8 cellular contexts compared by ENCODE assay signal in the genomic region with DNA sequence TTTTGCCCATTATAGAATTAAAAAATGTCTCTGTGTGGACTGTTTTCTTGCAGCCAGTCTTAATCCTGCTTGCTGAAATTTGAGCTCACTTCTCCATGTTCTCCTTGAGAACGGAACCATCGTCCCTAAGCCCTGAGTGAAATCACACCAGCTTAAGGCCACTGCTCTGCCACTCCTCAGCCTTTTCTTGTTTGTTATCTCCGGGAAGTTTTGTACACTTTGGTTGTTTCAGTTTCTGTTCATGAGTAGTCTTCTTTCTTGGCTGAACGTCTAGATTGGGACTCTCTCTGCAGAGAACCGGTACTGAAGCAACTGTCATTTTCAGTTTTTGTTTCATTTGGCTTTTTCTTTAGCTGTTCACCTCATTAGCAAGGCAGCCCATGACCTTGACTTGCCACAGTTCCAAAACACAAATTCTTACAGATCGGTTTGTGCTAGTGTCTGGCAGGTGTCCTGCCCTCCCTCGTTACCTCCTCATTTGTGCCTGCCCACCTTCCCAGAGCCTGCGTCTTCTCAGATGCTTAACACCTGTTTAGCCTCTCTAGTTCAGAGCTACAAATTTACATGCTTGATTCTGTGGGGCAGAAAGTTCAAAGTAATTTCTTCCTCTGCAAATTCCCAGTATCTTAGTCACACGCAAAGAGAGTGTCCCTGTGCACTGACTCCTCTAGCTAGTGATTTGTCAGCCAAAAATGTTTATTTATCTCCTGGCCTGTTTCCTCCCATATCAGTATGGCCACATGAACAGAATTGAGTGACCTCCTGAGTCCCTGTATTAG. TPM values are rescaled to one million over a fixed set of nuclear protein-coding genes. Genes with fewer than 3 reads are reported as not detected.
A peak's percentile ranks its signal among the peaks of the same experiment; 100 is the strongest.
DNase-seq lines count a peak whose midpoint lies in the region; ATAC-seq and TF ChIP-seq lines count a peak whose summit lies in the region.

No MANE protein-coding gene starts in this region.

- H3K79me2 ChIP-seq in PC-9 (ENCODE audit: low read depth), result no peaks in the 10 kb centered on the region

- no peak overlapping the region for H3K4me3 ChIP-seq in PC-9

- H3K4me2 ChIP-seq in PC-9, result no peak overlapping the region

- no peak overlapping the region for H3K27ac ChIP-seq in PC-9

- H3F3A ChIP-seq in PC-9 (ENCODE audit: insufficient read depth, low read depth), result peaks cover 12% of the 10 kb centered on the region; the same call in 1 of the 2 replicates

- no peak overlapping the region for H2AFZ ChIP-seq in PC-9

- peaks cover 27% of the 10 kb centered on the region for H3K36me3 ChIP-seq in PC-9 (ENCODE audit: low read depth)

- H3K27me3 ChIP-seq in PC-9 (ENCODE audit: insufficient read depth, low read depth), result no peaks in the 10 kb centered on the region

- no peaks in the 10 kb centered on the region for H3K9me2 ChIP-seq in PC-9 (ENCODE audit: insufficient read depth)

- peak; percentile 77 for DNase-seq in NAMALWA (ENCODE audit: low spot score)
- no peak for DNase-seq in central memory CD8-positive, alpha-beta T cell (ENCODE audit: low spot score in 2 of 2)
- DNase-seq in nephron progenitor cell, result no peak
- DNase-seq in Ammon's horn (ENCODE audit: low spot score), result no peak
- no peak for DNase-seq in PC-9
- no peak for DNase-seq in NCI-H1092 (lab: John Stamatoyannopoulos, UW)

- TF ChIP-seq CTCF in nephron progenitor cell (IDR thresholded peaks at IDR 0.05) (no peak), PC-9 (conservative IDR thresholded peaks at IDR 0.05) (no peak)

- ATAC-seq in GM18502 (IDR thresholded peaks at IDR 0.05; ENCODE audit: poor library complexity, unreplicated experiment) (peak; percentile 95), GM21825 (IDR thresholded peaks at IDR 0.05; ENCODE audit: unreplicated experiment) (peak; percentile 92)
- peak; percentile 83 for ATAC-seq in central memory CD8-positive, alpha-beta T cell (replicated peaks; ENCODE audit: extremely low read depth, poor library complexity, severe bottlenecking)

- H3K9me3 Mint-ChIP-seq in central memory CD8-positive, alpha-beta T cell, result no peaks in the 10 kb centered on the region
- H3K9me3 Mint-ChIP-seq in nephron progenitor cell, result no peaks in the 10 kb centered on the region

- CTCF ChIA-PET in PC-9 (lab: Charles Lee), result no interaction called here

- no peaks in the 10 kb centered on the region for H3K9me3 ChIP-seq in PC-9 (ENCODE audit: insufficient read depth, low read depth)

- no peaks in the 10 kb centered on the region for H3K27me3 Mint-ChIP-seq in central memory CD8-positive, alpha-beta T cell
- peaks cover 9% of the 10 kb centered on the region for H3K27me3 Mint-ChIP-seq in nephron progenitor cell (ENCODE audit: low read depth, poor library complexity)

- BruUV-seq in PC-9 (replicated peaks; lab: Mats Ljungman, UMichigan), result no TSS peak

- H3K27ac Mint-ChIP-seq in central memory CD8-positive, alpha-beta T cell (ENCODE audit: low read depth), result peak overlapping the region; percentile 92
- peak overlapping the region; percentile 69 for H3K27ac Mint-ChIP-seq in nephron progenitor cell

- H3K4me1 Mint-ChIP-seq in central memory CD8-positive, alpha-beta T cell, result peaks cover 30% of the 10 kb centered on the region
- H3K4me1 Mint-ChIP-seq in nephron progenitor cell, result peaks cover 34% of the 10 kb centered on the region

- peak overlapping the region; percentile 76 for H3K4me3 Mint-ChIP-seq in central memory CD8-positive, alpha-beta T cell
- no peak overlapping the region for H3K4me3 Mint-ChIP-seq in nephron progenitor cell

- H4K20me1 ChIP-seq in PC-9 (ENCODE audit: insufficient read depth), result no peaks in the 10 kb centered on the region

- POLR2A ChIA-PET in PC-9 (lab: Charles Lee; ENCODE audit: unreplicated experiment), result no interaction called here

- intact Hi-C loops in PC-9 (cut with micrococcal nuclease; ENCODE audit: unreplicated experiment), result no loop called here

- H3K4me1 ChIP-seq in PC-9 (replicated peaks; ENCODE audit: insufficient read depth), result peaks cover 13% of the 10 kb centered on the region

- peaks cover 6% of the 10 kb centered on the region for H3K36me3 Mint-ChIP-seq in central memory CD8-positive, alpha-beta T cell (ENCODE audit: insufficient read depth)
- peaks cover 22% of the 10 kb centered on the region for H3K36me3 Mint-ChIP-seq in nephron progenitor cell (ENCODE audit: low read depth)

RNA-seq across cellular contexts. Expression of a gene that starts 12.4 kb away (rescaled TPM):
- 14.8 and 17.0 TPM in 2 replicates for total RNA-seq in PC-9 (2021)

RNA-seq across cellular contexts. Expression of a gene that starts 57.3 kb away (rescaled TPM):
- 32.9 and 37.9 TPM in 2 replicates for total RNA-seq in PC-9 (2021)
